In the genomic region with DNA sequence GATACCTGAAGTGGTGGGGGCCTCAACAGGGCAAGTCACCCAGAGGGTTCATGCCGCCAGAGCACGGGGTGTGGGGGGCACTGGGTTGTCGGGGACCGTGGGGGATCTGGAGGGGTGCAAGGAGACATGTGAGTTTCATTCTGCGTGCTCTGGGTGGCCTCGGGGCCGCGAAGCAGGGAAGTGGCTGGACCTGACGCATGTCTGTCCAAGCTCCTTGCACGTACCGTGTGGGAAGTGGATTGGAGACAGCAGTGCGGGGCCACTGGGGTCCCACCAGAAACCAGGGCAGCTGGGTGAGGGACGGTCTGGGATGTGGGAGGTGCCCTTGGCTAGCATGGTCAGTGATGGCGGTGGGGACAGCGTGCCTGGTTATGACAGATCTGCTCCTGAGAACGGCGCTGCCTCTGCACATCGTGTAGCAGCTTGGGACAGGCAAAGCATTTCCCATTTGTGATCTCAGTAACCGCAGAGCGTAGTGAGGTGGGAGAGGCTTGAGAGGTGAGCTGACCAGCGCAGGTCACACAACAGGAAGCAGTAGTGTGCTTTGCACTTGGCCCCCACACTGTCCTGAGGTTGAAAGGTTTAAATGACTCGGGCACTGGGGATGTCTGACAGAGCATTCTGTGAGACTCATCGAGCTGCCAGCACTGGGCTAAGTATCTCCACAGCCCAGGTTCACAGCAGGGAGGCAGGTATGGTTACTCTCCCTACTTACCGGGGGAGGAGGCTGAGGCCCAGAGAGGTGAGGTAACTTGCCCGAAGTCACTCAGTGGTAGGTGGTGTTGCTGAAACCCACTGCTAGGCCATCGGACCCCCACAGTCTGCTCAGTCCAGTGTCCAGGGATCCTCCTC, we compare ENCODE assay signal across 27 cellular contexts.
A peak's percentile ranks its signal among the peaks of the same experiment; 100 is the strongest.
DNase-seq lines count a peak whose midpoint lies in the region; ATAC-seq, FAIRE-seq and TF ChIP-seq lines count a peak whose summit lies in the region.
"Had no signal": no experiment of that assay in that cellular context is flagged by ENCODE, and none has a peak within 500 bp of the region (broad histone marks: within the 10 kb centered on the region; RNA-seq: fewer than 3 reads in every experiment).

No MANE protein-coding gene starts in this region.

- dilution Hi-C loops in IMR-90 (cut with HindIII; ENCODE audit: low sequenced_read_pairs, unreplicated experiment) = no loop called here

- in situ Hi-C loops in IMR-90 (cut with MboI; ENCODE audit: low sequenced_read_pairs) (no loop called here), K562 (cut with MboI) (no loop called here)

- no peak overlapping the region for H3K56ac ChIP-seq in IMR-90 (ENCODE audit: extremely low read depth, insufficient read depth, low read length)

- no peak overlapping the region for H2BK15ac ChIP-seq in IMR-90 (ENCODE audit: low read depth, low read length)

- WGBS in IMR-90 (ENCODE audit: extremely low coverage in 2 of 2, insufficient read length in 1 of 2), 2 experiments = 89% methylated on average over 15 of the region's 26 CpGs; no CpG with 5 or more reads in 1 of the 2 experiments
- WGBS in K562 (ENCODE audit: insufficient coverage, low coverage, missing lambda C conversion rate) = 80% methylated on average over 17 of the region's 26 CpGs
- WGBS in trophoblast cell (ENCODE audit: extremely low coverage, insufficient coverage, insufficient read length) = no CpG with 5 or more reads among the region's 26 CpGs

- H4K12ac ChIP-seq in trophoblast cell (ENCODE audit: low read depth, low read length) = no peak overlapping the region

- H3K4me1 Mint-ChIP-seq in MCF 10A (ENCODE audit: insufficient read depth, unreplicated experiment) = peaks cover 34% of the 10 kb centered on the region
- H3K4me1 Mint-ChIP-seq in HFFc6 (ENCODE audit: low read depth) = peaks cover 40% of the 10 kb centered on the region
- H3K4me1 Mint-ChIP-seq: mesothelial cell of epicardium had no signal

- H3K36me3 ChIP-seq in breast epithelium (no peaks in the 10 kb centered on the region), IMR-90 (ENCODE audit: control insufficient read depth, insufficient read depth, low read length) (no peaks in the 10 kb centered on the region), K562 (ENCODE audit: control insufficient read depth, insufficient read depth, low read length) (0 out of 3 replicates have a peak, but pooled peaks cover 2% of the 10 kb centered on the region), trophoblast cell (ENCODE audit: control insufficient read depth in 1 of 2, insufficient read depth in 2 of 2, low read length in 2 of 2) (no peaks in the 10 kb centered on the region)
- H3K36me3 ChIP-seq: cardiac muscle cell, tibial artery had no signal

- no peaks in the 10 kb centered on the region for H4K20me1 ChIP-seq in IMR-90 (ENCODE audit: insufficient read depth, low read length)
- H4K20me1 ChIP-seq in K562 (replicated peaks; ENCODE audit: control insufficient read depth, insufficient read depth, low read length) = no peaks in the 10 kb centered on the region

- H3K9me3 Mint-ChIP-seq in MCF 10A (ENCODE audit: unreplicated experiment) = no peaks in the 10 kb centered on the region
- H3K9me3 Mint-ChIP-seq in HFFc6 = no peaks in the 10 kb centered on the region
- H3K9me3 Mint-ChIP-seq: mesothelial cell of epicardium; naive thymus-derived CD4-positive, alpha-beta T cell; stimulated activated naive CD8-positive, alpha-beta T cell treated with anti-CD3 and anti-CD28 coated beads, Interleukin-15, Interleukin-2, amounts not matched to agents 100 ng/mL and 50 ng/mL, for 24 hours had no signal

- H4K91ac ChIP-seq in IMR-90 (ENCODE audit: insufficient read depth, low read depth, low read length) = no peak overlapping the region
- no peak overlapping the region for H4K91ac ChIP-seq in trophoblast cell (ENCODE audit: low read depth, low read length)

- peaks cover 13% of the 10 kb centered on the region for H3K9me1 ChIP-seq in IMR-90 (ENCODE audit: insufficient read depth, low read length)
- H3K9me1 ChIP-seq in K562 (ENCODE audit: control insufficient read depth, insufficient read depth, low read length) = no peaks in the 10 kb centered on the region

- no peak overlapping the region for H2AFZ ChIP-seq in IMR-90 (replicated peaks; ENCODE audit: low read length, poor library complexity)
- H2AFZ ChIP-seq in K562 (ENCODE audit: low read depth, low read length) = no peak overlapping the region
- H2AFZ ChIP-seq in trophoblast cell (ENCODE audit: insufficient read depth, low read length, poor library complexity) = no peak overlapping the region

- H3K27me3 ChIP-seq in breast epithelium = no peaks in the 10 kb centered on the region
- H3K27me3 ChIP-seq in IMR-90 (ENCODE audit: control insufficient read depth, insufficient read depth, low read length) = no peaks in the 10 kb centered on the region
- no peaks in the 10 kb centered on the region for H3K27me3 ChIP-seq in K562 (ENCODE audit: control insufficient read depth in 2 of 2, insufficient read depth in 2 of 2, low read length in 2 of 2)
- no peaks in the 10 kb centered on the region for H3K27me3 ChIP-seq in trophoblast cell (ENCODE audit: insufficient read depth, low read length)
- H3K27me3 ChIP-seq: cardiac muscle cell, tibial artery had no signal

- H3K4me2 ChIP-seq in IMR-90 (ENCODE audit: low read depth, low read length) (no peak overlapping the region), K562 (ENCODE audit: insufficient read depth, low read length) (no peak overlapping the region), trophoblast cell (ENCODE audit: low read length) (no peak overlapping the region)
- H3K4me2 ChIP-seq: SK-N-SH had no signal

- H3K79me1 ChIP-seq in IMR-90 (ENCODE audit: low read depth in 1 of 2, low read length in 2 of 2) = peaks cover 0 to 3% of the 10 kb centered on the region in 2 experiments; a peak in 1 of 4 replicates
- no peaks in the 10 kb centered on the region for H3K79me1 ChIP-seq in trophoblast cell (ENCODE audit: low read length)

- H3K27ac Mint-ChIP-seq in MCF 10A (ENCODE audit: low read depth, unreplicated experiment) = peak overlapping the region; percentile 71
- no peak overlapping the region for H3K27ac Mint-ChIP-seq in HFFc6
- H3K27ac Mint-ChIP-seq: mesothelial cell of epicardium, T-helper 17 cell had no signal

- intact Hi-C loops in MCF 10A (cut with micrococcal nuclease) = no loop called here
- intact Hi-C loops in breast epithelium (cut with DNase I; ENCODE audit: low total_unique reads) = no loop called here
- intact Hi-C loops in IMR-90 (cut with micrococcal nuclease) = no loop called here
- intact Hi-C loops in K562 (cut with micrococcal nuclease) = no loop called here

- no peak overlapping the region for H4K8ac ChIP-seq in IMR-90 (ENCODE audit: low read depth in 2 of 2, low read length in 2 of 2)
- no peak overlapping the region for H4K8ac ChIP-seq in trophoblast cell (ENCODE audit: low read depth, low read length)

- CTCF ChIA-PET in MCF 10A (lab: Yijun Ruan, JAX) (interaction anchor here (0.6 to 1.8 kb wide), 3 partner anchors 13 to 130 kb away, joined by 4 to 5 read pairs (median 5); no protein-coding TSS in a partner anchor), IMR-90 (lab: Yijun Ruan, JAX) (interaction anchor here (1.2 kb wide), 1 partner anchor 7 kb away, joined by 3 read pairs; no protein-coding TSS in a partner anchor), K562 (lab: Yijun Ruan, JAX; ENCODE audit: low intra/inter-chr PET ratio) (no interaction called here)

- H3K4ac ChIP-seq in IMR-90 (ENCODE audit: low read depth, low read length) (peak overlapping the region; percentile 21; the same call in 1 of the 2 replicates), trophoblast cell (ENCODE audit: low read depth, low read length) (no peak overlapping the region)

- H2AK5ac ChIP-seq in IMR-90 (ENCODE audit: low read depth, low read length) = peak overlapping the region; percentile 13; the same call in 1 of the 2 replicates
- H2AK5ac ChIP-seq in trophoblast cell (ENCODE audit: low read length) = peak overlapping the region; percentile 27

- TF ChIP-seq RAD21 in IMR-90 (IDR thresholded peaks at IDR 0.05; ENCODE audit: low read length) (no peak), K562 (CRISPR knock-in tag; conservative IDR thresholded peaks at IDR 0.05 in 1 of 2, IDR thresholded peaks at IDR 0.05 in 1 of 2) (no peak)

- H3K4me3 ChIP-seq in breast epithelium (no peak overlapping the region), IMR-90 (ENCODE audit: insufficient read depth, low read depth, low read length) (no peak overlapping the region), K562 (no peak overlapping the region), trophoblast cell (ENCODE audit: low read depth, low read length) (no peak overlapping the region)
- H3K4me3 ChIP-seq: cardiac muscle cell, tibial artery had no signal

- DNase-seq in MCF 10A (ENCODE audit: unreplicated experiment) (no peak), breast epithelium (ENCODE audit: low spot score in 2 of 2) (no peak), IMR-90 (no peak), K562 (ENCODE audit: extremely low read depth in 1 of 4, low spot score in 3 of 4) (no peak), trophoblast cell (no peak), DMS153 (lab: John Stamatoyannopoulos, UW) (no peak), superior temporal gyrus (ENCODE audit: extremely low spot score) (no peak), HFFc6 (no peak)
- DNase-seq: activated gamma-delta T cell; amniotic stem cell; left colon; naive thymus-derived CD4-positive, alpha-beta T cell; NCI-H1092 treated with DMSO at 0.1 percent for 48 hours; NCI-H2029 treated with DMSO at 0.1 percent for 48 hours; NCI-H2227 treated with DMSO at 0.1 percent for 48 hours; retina; RPMI8226; SK-N-SH; stimulated activated CD4-positive, alpha-beta T cell treated with anti-CD3 and anti-CD28 coated beads, Interleukin-12 subunit alpha, Interleukin-12 subunit beta, amount 100 ng/mL, for 4 hours; stimulated activated CD4-positive, alpha-beta T cell treated with anti-CD3 and anti-CD28 coated beads, Interleukin-4, amount 100 ng/mL, for 24 hours; T-helper 17 cell had no signal

- H3K27ac ChIP-seq in breast epithelium (no peak overlapping the region), IMR-90 (ENCODE audit: insufficient read depth, low read length) (no peak overlapping the region), K562 (ENCODE audit: extremely low read depth, low read depth, low read length) (no peak overlapping the region), trophoblast cell (ENCODE audit: low read depth, low read length) (no peak overlapping the region)
- H3K27ac ChIP-seq: cardiac muscle cell, tibial artery had no signal

- H2BK120ac ChIP-seq in IMR-90 (ENCODE audit: low read depth, low read length) (no peak overlapping the region), trophoblast cell (ENCODE audit: insufficient read depth, low read length, poor library complexity) (no peak overlapping the region)

- H3K79me2 ChIP-seq in K562 (ENCODE audit: control insufficient read depth, insufficient read depth, low read length) (no peaks in the 10 kb centered on the region), trophoblast cell (ENCODE audit: control insufficient read depth, insufficient read depth, low read length, poor library complexity) (no peaks in the 10 kb centered on the region)

- H3K36me3 Mint-ChIP-seq in MCF 10A (ENCODE audit: insufficient read depth, unreplicated experiment) (peaks cover 13% of the 10 kb centered on the region), HFFc6 (ENCODE audit: low read depth) (no peaks in the 10 kb centered on the region)
- H3K36me3 Mint-ChIP-seq: mesothelial cell of epicardium had no signal

- no peak overlapping the region for H2BK12ac ChIP-seq in trophoblast cell (ENCODE audit: low read length)

- H3K18ac ChIP-seq in IMR-90 (ENCODE audit: low read depth, low read length) (no peak overlapping the region; the same call in 1 of the 2 replicates), trophoblast cell (ENCODE audit: low read length) (no peak overlapping the region)

- H3K9me3 ChIP-seq in breast epithelium = no peaks in the 10 kb centered on the region
- H3K9me3 ChIP-seq in IMR-90 (ENCODE audit: control insufficient read depth, insufficient read depth, low read length) = no peaks in the 10 kb centered on the region
- H3K9me3 ChIP-seq in K562 (replicated peaks; ENCODE audit: control insufficient read depth, insufficient read depth, low read depth, low read length) = no peaks in the 10 kb centered on the region
- H3K9me3 ChIP-seq in trophoblast cell (ENCODE audit: insufficient read depth, low read depth, low read length) = no peaks in the 10 kb centered on the region
- H3K9me3 ChIP-seq: SK-N-SH, tibial artery had no signal

- no peak overlapping the region for H4K5ac ChIP-seq in IMR-90 (ENCODE audit: low read depth, low read length)

- H3K4me1 ChIP-seq in breast epithelium (peaks cover 0 to 3% of the 10 kb centered on the region in 2 donors), IMR-90 (ENCODE audit: control insufficient read depth, insufficient read depth, low read length) (peaks cover 20% of the 10 kb centered on the region), K562 (replicated peaks in 1 of 2; ENCODE audit: control insufficient read depth in 2 of 2, insufficient read depth in 2 of 2, low read length in 2 of 2) (peaks cover 0 to 17% of the 10 kb centered on the region in 2 experiments; a peak in 2 of 5 replicates), trophoblast cell (ENCODE audit: control insufficient read depth in 1 of 2, insufficient read depth in 2 of 2, low read length in 2 of 2) (peaks cover 17 to 19% of the 10 kb centered on the region in 2 experiments)

- ATAC-seq in IMR-90 (ENCODE audit: low read depth) (no peak), K562 (no peak; the same call in 2 of the 3 replicates)
- ATAC-seq: left colon; naive thymus-derived CD4-positive, alpha-beta T cell; T-helper 17 cell had no signal

- H2BK20ac ChIP-seq in IMR-90 (ENCODE audit: low read depth, low read length) = no peak overlapping the region

- TF ChIP-seq POLR2A in breast epithelium (IDR thresholded peaks at IDR 0.05) = no peak
- no peak for TF ChIP-seq POLR2A in IMR-90 (IDR thresholded peaks at IDR 0.05; ENCODE audit: low read depth, low read length)
- no peak for TF ChIP-seq POLR2A in K562 (conservative IDR thresholded peaks at IDR 0.05)

- H3K14ac ChIP-seq in IMR-90 (replicated peaks; ENCODE audit: low read depth, low read length) (no peak overlapping the region; the same call in 1 of the 2 replicates), trophoblast cell (ENCODE audit: low read length) (no peak overlapping the region)

- no peak for FAIRE-seq in K562 (lab: Jason Lieb, UNC)
- FAIRE-seq: GM12891, H54 had no signal

- no peak overlapping the region for H3K4me3 Mint-ChIP-seq in MCF 10A (ENCODE audit: unreplicated experiment)
- no peak overlapping the region for H3K4me3 Mint-ChIP-seq in HFFc6
- H3K4me3 Mint-ChIP-seq: mesothelial cell of epicardium; stimulated activated naive CD8-positive, alpha-beta T cell treated with anti-CD3 and anti-CD28 coated beads, Interleukin-15, Interleukin-2, amounts not matched to agents 100 ng/mL and 50 ng/mL, for 24 hours; T-helper 17 cell had no signal

- POLR2A ChIA-PET in MCF 10A (lab: Yijun Ruan, JAX) (interaction anchor here (0.6 to 1.4 kb wide), 2 partner anchors 10 to 128 kb away, joined by 3 to 4 read pairs; no protein-coding TSS in a partner anchor), IMR-90 (lab: Charles Lee; ENCODE audit: unreplicated experiment) (no interaction called here), K562 (lab: Yijun Ruan, JAX) (interaction anchor here (0.6 to 1.3 kb wide), 6 partner anchors 20 to 149 kb away, joined by 3 to 6 read pairs (median 3); no protein-coding TSS in a partner anchor)

- no TSS peak for BruUV-seq in MCF 10A (replicated peaks; lab: Mats Ljungman, UMichigan)
- no TSS peak for BruUV-seq in IMR-90 (replicated peaks; lab: Mats Ljungman, UMichigan)
- no TSS peak for BruUV-seq in K562 (replicated peaks; lab: Mats Ljungman, UMichigan)

- no peak overlapping the region for H2BK5ac ChIP-seq in IMR-90 (ENCODE audit: low read depth, low read length, poor library complexity, severe bottlenecking)
- no peak overlapping the region for H2BK5ac ChIP-seq in trophoblast cell (ENCODE audit: low read depth, low read length, poor library complexity)

- no peak overlapping the region for H3K23ac ChIP-seq in IMR-90 (ENCODE audit: low read depth, low read length)
- H3K23ac ChIP-seq in trophoblast cell (ENCODE audit: low read length) = no peak overlapping the region

- no peak overlapping the region for H2AK9ac ChIP-seq in IMR-90 (replicated peaks; ENCODE audit: low read depth, low read length, poor library complexity)

- H3K27me3 Mint-ChIP-seq in MCF 10A (ENCODE audit: insufficient read depth, unreplicated experiment) (no peaks in the 10 kb centered on the region), HFFc6 (ENCODE audit: insufficient read depth) (no peaks in the 10 kb centered on the region; the same call in none of the 2 replicates)
- H3K27me3 Mint-ChIP-seq: naive thymus-derived CD4-positive, alpha-beta T cell; stimulated activated naive CD8-positive, alpha-beta T cell treated with anti-CD3 and anti-CD28 coated beads, Interleukin-15, Interleukin-2, amounts not matched to agents 100 ng/mL and 50 ng/mL, for 24 hours; T-helper 17 cell had no signal

- H3K9ac ChIP-seq in IMR-90 (ENCODE audit: low read depth, low read length) (no peak overlapping the region), K562 (ENCODE audit: insufficient read depth in 1 of 2, low read depth in 2 of 2, low read length in 2 of 2) (peak overlapping the region in 1 of 2 experiments; percentile 70; a peak in 2 of 4 replicates), trophoblast cell (ENCODE audit: low read length) (no peak overlapping the region)
- H3K9ac ChIP-seq: SK-N-SH had no signal

- no peak for TF ChIP-seq EP300 in K562 (IDR thresholded peaks at IDR 0.05; ENCODE audit: low read length)

- TF ChIP-seq CTCF in MCF 10A (IDR thresholded peaks at IDR 0.05; ENCODE audit: unreplicated experiment) (no peak), breast epithelium (IDR thresholded peaks at IDR 0.05) (no peak), IMR-90 (conservative IDR thresholded peaks at IDR 0.05; ENCODE audit: low read depth, low read length) (no peak), K562 (IDR thresholded peaks at IDR 0.05 in 2 of 3, conservative IDR thresholded peaks at IDR 0.05 in 1 of 3; ENCODE audit: insufficient read depth in 2 of 3, low read depth in 1 of 3, low read length in 3 of 3) (no peak), HFFc6 (IDR thresholded peaks at IDR 0.05) (no peak)
